ENCODE assay signal across 10 cellular contexts in genomic region chr4:72031868-72032619, GRCh38. TPM values are rescaled to one million over a fixed set of nuclear protein-coding genes. Genes with fewer than 3 reads are reported as not detected.
DNase-seq lines count a peak whose midpoint lies in the region; ATAC-seq and TF ChIP-seq lines count a peak whose summit lies in the region.
"Had no signal": no experiment of that assay in that cellular context is flagged by ENCODE, and none has a peak within 500 bp of the region (broad histone marks: within the 10 kb centered on the region; RNA-seq: fewer than 3 reads in every experiment).

Gene NPFFR2, plus strand, starts transcription at chr4:72032000. Its CDS starts 96,592 bp downstream, at chr4:72128592.

- intact Hi-C loops in left lung (cut with DNase I): no loop called here

- no peak for TF ChIP-seq CTCF in left lung (IDR thresholded peaks at IDR 0.05)
- TF ChIP-seq CTCF in thoracic aorta (IDR thresholded peaks at IDR 0.05): no peak

- H3K9me3 ChIP-seq in HUES6 (ENCODE audit: control insufficient read depth, insufficient read depth, low read depth, low read length): no peaks in the 10 kb centered on the region
- H3K9me3 ChIP-seq in left lung: no peaks in the 10 kb centered on the region
- H3K9me3 ChIP-seq in thoracic aorta: no peaks in the 10 kb centered on the region

- ATAC-seq in left lung (peak; percentile 87), thoracic aorta (ENCODE audit: insufficient number of reproducible peaks, low FRiP score, low read depth) (no peak), HG03135 (IDR thresholded peaks at IDR 0.05; ENCODE audit: unreplicated experiment) (no peak), HG02610 (IDR thresholded peaks at IDR 0.05; ENCODE audit: unreplicated experiment) (no peak)

- H3K36me3 ChIP-seq in HUES6 (ENCODE audit: control insufficient read depth, insufficient read depth, low read length) (no peaks in the 10 kb centered on the region), left lung (no peaks in the 10 kb centered on the region), thoracic aorta (no peaks in the 10 kb centered on the region)

- H3K4me3 ChIP-seq in HUES6 (ENCODE audit: low read depth, low read length) (peak within 1 kb of the TSS; percentile 72), left lung (no peak within 1 kb of the TSS), thoracic aorta (peak within 1 kb of the TSS; percentile 28)

- H3K27ac ChIP-seq in HUES6 (ENCODE audit: low read depth, low read length) (peak within 1 kb of the TSS; percentile 42; the same call in 1 of the 2 replicates), left lung (no peak within 1 kb of the TSS), thoracic aorta (no peak within 1 kb of the TSS)

- H3K27me3 ChIP-seq in HUES6 (ENCODE audit: control insufficient read depth, insufficient read depth, low read length): no peaks in the 10 kb centered on the region
- H3K27me3 ChIP-seq in left lung: peaks cover 8 to 24% of the 10 kb centered on the region in 2 donors
- no peaks in the 10 kb centered on the region for H3K27me3 ChIP-seq in thoracic aorta (replicated peaks; ENCODE audit: insufficient read depth)

- peak within 1 kb of the TSS; percentile 85 for H3K9ac ChIP-seq in HUES6 (ENCODE audit: low read length)

- peak; percentile 80 for DNase-seq in ecto neural progenitor cell (ENCODE audit: low spot score)
- DNase-seq in left lung: peak; percentile 33 to 85
- no peak for DNase-seq in thoracic aorta (ENCODE audit: low spot score)
- DNase-seq in SKM-1 treated with dmso at 0.1 percent for 144 hours (lab: John Stamatoyannopoulos, UW; ENCODE audit: unreplicated experiment): no peak
- no peak for DNase-seq in NOMO-1 (lab: John Stamatoyannopoulos, UW; ENCODE audit: unreplicated experiment in 2 of 2)
- DNase-seq: activated T-cell treated with anti-CD3 and anti-CD28 coated beads, Interleukin-2, amount 50 U/mL, for 48 hours; hippocampal formation had no signal

- H3K4me1 ChIP-seq in HUES6 (ENCODE audit: control insufficient read depth, insufficient read depth, low read length) (peaks cover 5% of the 10 kb centered on the region; the same call in 1 of the 2 replicates), left lung (no peaks in the 10 kb centered on the region), thoracic aorta (ENCODE audit: control insufficient read depth in 1 of 2, low read depth in 2 of 2) (peaks cover 0 to 7% of the 10 kb centered on the region in 2 donors)

RNA-seq across cellular contexts. Expression of gene NPFFR2, which starts in this region (rescaled TPM):
- total RNA-seq in left lung (not detected), thoracic aorta (1 to 10 TPM in 1 of 2 donors, not detected in 1; 1.3 TPM)

Comparison
In these comparisons a context has a peak if more than half of its experiments do, and no peak if none do; other contexts are left out.
1. Peak in DNase-seq and ATAC-seq in left lung; RNA of the gene not detected or under 1 TPM.
2. H3K4me3 ChIP-seq: peak in HUES6 (single experiment) and thoracic aorta (single experiment); none in left lung (0 of 2).